Comparison of ENCODE assay signal across 18 cellular contexts in the genomic region with DNA sequence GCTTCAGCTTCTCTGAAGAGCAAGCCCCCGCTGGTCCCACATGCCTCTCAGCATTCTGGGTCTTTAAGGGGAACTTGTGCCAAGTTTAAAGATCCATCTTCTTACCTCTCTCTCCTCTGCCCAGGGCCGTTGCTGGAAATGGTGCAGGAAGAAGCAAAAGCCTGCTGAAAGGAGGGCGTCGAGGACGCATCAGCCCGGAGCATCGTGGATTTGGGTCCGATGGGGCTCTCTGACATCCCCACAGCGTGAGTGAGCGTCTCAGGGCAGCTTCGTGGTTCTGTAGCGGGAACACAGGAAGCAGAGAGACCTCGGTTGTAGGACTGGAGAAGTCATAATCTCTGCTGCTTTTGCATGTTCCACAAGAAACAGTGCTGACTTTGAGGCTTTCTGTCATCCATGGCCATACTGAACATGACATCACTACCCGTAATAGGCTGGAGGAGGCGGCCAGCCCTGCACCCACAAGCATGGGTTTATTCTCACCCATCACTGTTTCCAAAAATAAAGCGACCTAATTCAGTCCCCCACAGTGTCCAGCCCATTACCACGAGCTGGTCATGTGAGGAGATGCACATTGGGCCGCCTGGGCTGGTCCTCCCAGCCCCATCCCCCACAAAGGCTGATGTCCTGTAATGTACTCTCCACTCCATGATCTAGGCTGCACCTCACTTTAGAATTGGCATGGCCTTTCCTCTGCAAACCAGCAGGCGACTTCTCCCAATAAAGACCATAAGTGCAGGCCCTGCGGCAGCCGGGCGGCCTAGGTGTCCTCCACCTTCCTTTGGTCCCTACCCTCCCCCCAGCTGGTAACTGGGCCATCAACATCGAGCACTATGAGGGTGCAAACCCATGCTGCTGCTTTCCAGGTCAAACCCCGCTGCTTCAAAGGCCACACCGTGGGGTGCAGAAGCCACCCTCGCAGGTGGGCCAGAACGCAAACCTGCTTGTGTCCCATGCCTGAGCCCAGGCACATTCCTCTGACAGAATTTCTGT.
DNase-seq lines count a peak whose midpoint lies in the region; ATAC-seq and TF ChIP-seq lines count a peak whose summit lies in the region.
"Had no signal": no experiment of that assay in that cellular context is flagged by ENCODE, and none has a peak within 500 bp of the region (broad histone marks: within the 10 kb centered on the region; RNA-seq: fewer than 3 reads in every experiment).

No MANE protein-coding gene starts in this region.

- H3K4me3 Mint-ChIP-seq in WTC11, result no peak overlapping the region
- H3K4me3 Mint-ChIP-seq in activated T-cell treated with anti-CD3 and anti-CD28 coated beads, Interleukin-2, amount 50 U/mL, for 4 hours, result no peak overlapping the region
- H3K4me3 Mint-ChIP-seq: CD8-positive, alpha-beta T cell; naive thymus-derived CD8-positive, alpha-beta T cell had no signal

- no peaks in the 10 kb centered on the region for H3K27me3 Mint-ChIP-seq in WTC11 (ENCODE audit: low read depth)
- H3K27me3 Mint-ChIP-seq in activated T-cell treated with anti-CD3 and anti-CD28 coated beads, Interleukin-2, amount 50 U/mL, for 4 hours (ENCODE audit: low read depth), result no peaks in the 10 kb centered on the region

- no peak overlapping the region; the same call in 1 of the 2 replicates for H3K27ac Mint-ChIP-seq in WTC11
- H3K27ac Mint-ChIP-seq: CD8-positive, alpha-beta T cell; naive thymus-derived CD8-positive, alpha-beta T cell had no signal

- H3K36me3 ChIP-seq in H7 (replicated peaks; ENCODE audit: control insufficient read depth, insufficient read depth, low read length), result 0 out of 2 replicates have a peak, but pooled peaks cover 3% of the 10 kb centered on the region
- H3K36me3 ChIP-seq in psoas muscle (ENCODE audit: insufficient read depth in 1 of 2, low read depth in 1 of 2), result peaks cover 0 to 41% of the 10 kb centered on the region in 2 donors
- H3K36me3 ChIP-seq: cardiac muscle cell had no signal

- WGBS in psoas muscle, 3 donors, result 71 to 84% (median 82%) methylated on average over 27 of the region's 27 CpGs

- H3K27me3 ChIP-seq in H7 (ENCODE audit: control insufficient read depth, insufficient read depth, low read length) (no peaks in the 10 kb centered on the region), psoas muscle (ENCODE audit: insufficient read depth in 3 of 3, low read length in 2 of 3) (no peaks in the 10 kb centered on the region)
- H3K27me3 ChIP-seq: cardiac muscle cell had no signal

- H3K27ac ChIP-seq in psoas muscle, result peak overlapping the region; percentile 73
- H3K27ac ChIP-seq: cardiac muscle cell, PC-9 had no signal

- no peaks in the 10 kb centered on the region for H3K9me3 ChIP-seq in psoas muscle

- H3K4me1 Mint-ChIP-seq in WTC11, result peaks cover 12% of the 10 kb centered on the region
- no peaks in the 10 kb centered on the region for H3K4me1 Mint-ChIP-seq in activated T-cell treated with anti-CD3 and anti-CD28 coated beads, Interleukin-2, amount 50 U/mL, for 4 hours (ENCODE audit: low read depth)
- H3K4me1 Mint-ChIP-seq: naive thymus-derived CD8-positive, alpha-beta T cell had no signal

- DNase-seq in H7, result peak; percentile 49
- no peak for DNase-seq in WTC11 (ENCODE audit: low spot score)
- peak; percentile 63 for DNase-seq in left ventricle myocardium superior
- DNase-seq in psoas muscle, result peak in 1 of 2 donors; percentile 71
- DNase-seq in GDM1 (lab: John Stamatoyannopoulos, UW), result no peak
- DNase-seq in activated effector memory CD4-positive, alpha-beta T cell treated with Interleukin-2 at 50 U/mL for 16 hours, result no peak
- no peak for DNase-seq in activated T-cell treated with anti-CD3 and anti-CD28 coated beads, Interleukin-2, amount 50 U/mL, for 4 hours
- DNase-seq: activated effector memory CD4-positive, alpha-beta T cell treated with anti-CD3 and anti-CD28 coated beads, Interleukin-2, amount 50 U/mL, for 16 hours; CD8-positive, alpha-beta T cell; effector CD8-positive, alpha-beta T cell; naive thymus-derived CD8-positive, alpha-beta T cell; NCI-H1694 treated with DMSO at 0.1 percent for 48 hours; NCI-H2227 treated with DMSO at 0.1 percent for 48 hours; PC-9; T-helper 9 cell had no signal

- H3K9me3 Mint-ChIP-seq in WTC11, result peaks cover 7% of the 10 kb centered on the region; the same call in 1 of the 2 replicates
- no peaks in the 10 kb centered on the region for H3K9me3 Mint-ChIP-seq in activated T-cell treated with anti-CD3 and anti-CD28 coated beads, Interleukin-2, amount 50 U/mL, for 4 hours

- intact Hi-C loops in left ventricle myocardium superior (cut with micrococcal nuclease) (no loop called here), psoas muscle (cut with DNase I) (no loop called here)

- H3K4me1 ChIP-seq in psoas muscle, result peaks cover 11% of the 10 kb centered on the region

- POLR2A ChIA-PET in WTC11 (lab: Charles Lee), result no interaction called here

- no peak for TF ChIP-seq CTCF in WTC11 (IDR thresholded peaks at IDR 0.05)
- no peak for TF ChIP-seq CTCF in psoas muscle (IDR thresholded peaks at IDR 0.05)

- no peak; the same call in 1 of the 2 replicates for ATAC-seq in WTC11
- ATAC-seq in left ventricle myocardium superior, result peak; percentile 92
- peak; percentile 89 to 95 (median 90) for ATAC-seq in psoas muscle
- ATAC-seq in HG02884 (IDR thresholded peaks at IDR 0.05; ENCODE audit: unreplicated experiment), result no peak
- no peak for ATAC-seq in activated T-cell treated with anti-CD3 and anti-CD28 coated beads, Interleukin-2, amount 50 U/mL, for 4 hours
- ATAC-seq: activated CD4-positive, CD25-positive, alpha-beta regulatory T cell treated with anti-CD3 and anti-CD28 coated beads, Interleukin-2, amount 50 U/mL, for 24 hours; CD8-positive, alpha-beta T cell; naive thymus-derived CD8-positive, alpha-beta T cell had no signal

- H3K4me3 ChIP-seq in H7 (ENCODE audit: insufficient read depth, low read depth, low read length), result no peak overlapping the region
- no peak overlapping the region for H3K4me3 ChIP-seq in psoas muscle
- H3K4me3 ChIP-seq: cardiac muscle cell, PC-9 had no signal

- CTCF ChIA-PET in WTC11 (lab: Charles Lee), result interaction anchor here (0.9 to 1.9 kb wide), 2 partner anchors 21 to 39 kb away, joined by 3 to 6 read pairs; no protein-coding TSS in a partner anchor

- H3K36me3 Mint-ChIP-seq in WTC11, result peaks cover 4% of the 10 kb centered on the region
- H3K36me3 Mint-ChIP-seq in activated T-cell treated with anti-CD3 and anti-CD28 coated beads, Interleukin-2, amount 50 U/mL, for 4 hours (ENCODE audit: insufficient read depth), result no peaks in the 10 kb centered on the region
- H3K36me3 Mint-ChIP-seq: CD8-positive, alpha-beta T cell had no signal

TF ChIP-seq in WTC11, 78 proteins besides CTCF, POLR2A, EP300 and RAD21:
- TF ChIP-seq FOXJ3 (CRISPR knock-in tag; IDR thresholded peaks at IDR 0.05; ENCODE audit: borderline replicate concordance) (no peak), ZNF423 (CRISPR knock-in tag; IDR thresholded peaks at IDR 0.05) (peak; percentile 82; the same call in 1 of the 2 replicates)

Comparison
In these comparisons a context has a peak if more than half of its experiments do, and no peak if none do; other contexts are left out.
1. DNase-seq: peak in H7 (single experiment) and left ventricle myocardium superior (single experiment); none in WTC11 (single experiment), GDM1 (single experiment), activated effector memory CD4-positive, alpha-beta T cell treated with Interleukin-2 at 50 U/mL for 16 hours (single experiment) and activated T-cell treated with anti-CD3 and anti-CD28 coated beads, Interleukin-2, amount 50 U/mL, for 4 hours (single experiment).
2. ATAC-seq: peak in left ventricle myocardium superior (single experiment) and psoas muscle (4 of 4); none in WTC11 (single experiment), HG02884 (single experiment) and activated T-cell treated with anti-CD3 and anti-CD28 coated beads, Interleukin-2, amount 50 U/mL, for 4 hours (0 of 2).